In the genomic region with DNA sequence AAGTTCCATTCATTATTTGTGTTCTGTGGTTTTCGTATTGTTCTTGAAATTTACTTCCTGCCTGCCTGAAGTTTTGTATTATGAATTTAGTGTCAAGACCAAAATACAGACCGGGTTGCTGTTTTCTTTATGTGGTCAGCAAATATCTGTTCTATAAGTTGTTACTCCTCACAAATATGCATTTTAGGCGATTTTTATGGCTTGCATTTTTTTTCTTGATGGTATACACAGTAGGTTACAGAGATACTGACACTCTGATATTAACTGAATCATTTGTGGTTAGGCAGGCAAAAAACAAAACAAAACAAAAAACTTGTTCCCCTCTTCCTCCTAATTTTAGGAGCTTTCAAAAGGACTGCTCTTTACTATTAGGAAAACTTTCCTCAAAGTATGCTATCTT, we compare ENCODE assay signal across 1 cellular context.
TF ChIP-seq lines count a peak whose summit lies in the region.

No MANE protein-coding gene starts in this region.

TF ChIP-seq in IMR-90, 13 proteins besides CTCF, POLR2A, EP300 and RAD21:
- TF ChIP-seq CHD1 (IDR thresholded peaks at IDR 0.05; ENCODE audit: low read depth, low read length): no peak
- TF ChIP-seq MAFK (IDR thresholded peaks at IDR 0.05; ENCODE audit: low read depth, low read length): 0 out of 2 replicates have a peak, but pooled peaks have one; percentile 1
